1 cellular context compared by ENCODE assay signal in the genomic region with DNA sequence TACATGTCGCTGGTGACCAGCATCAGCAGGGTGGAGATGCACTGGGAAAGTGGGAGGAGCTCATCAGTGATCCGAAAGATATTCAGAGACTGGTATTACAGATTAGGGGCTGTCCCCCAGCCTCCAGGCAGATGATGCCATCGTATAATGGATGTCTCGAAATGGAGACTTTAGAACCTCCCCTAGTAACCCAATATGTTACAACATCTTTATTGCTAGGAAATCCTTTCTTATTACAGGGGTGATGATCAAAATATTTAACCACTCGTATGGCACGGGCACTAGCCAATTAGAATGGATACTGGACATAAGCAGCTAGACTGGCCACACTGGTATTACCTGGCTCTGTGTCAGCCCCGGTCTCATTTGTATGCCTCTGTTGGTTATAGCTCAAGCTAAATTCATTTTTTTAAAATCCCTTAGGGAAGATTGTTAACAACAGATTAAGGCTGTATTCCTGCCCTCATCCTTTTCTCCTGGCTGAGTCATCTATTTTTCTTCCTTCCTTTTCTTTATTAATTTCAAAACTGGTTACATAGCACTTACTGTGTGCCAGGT.
A peak's percentile ranks its signal among the peaks of the same experiment; 100 is the strongest.
TF ChIP-seq lines count a peak whose summit lies in the region.

No MANE protein-coding gene starts in this region.

TF ChIP-seq in endothelial cell of umbilical vein, 7 proteins besides CTCF, POLR2A, EP300 and RAD21:
- TF ChIP-seq POLR2AphosphoS5 (IDR thresholded peaks at IDR 0.05; ENCODE audit: insufficient read depth, low read depth, low read length) (no peak), MYC (IDR thresholded peaks at IDR 0.05; ENCODE audit: low read depth, low read length) (no peak), FOS (IDR thresholded peaks at IDR 0.05; ENCODE audit: borderline replicate concordance, insufficient read depth, low read length) (peak; percentile 67), GATA2 (IDR thresholded peaks at IDR 0.05; ENCODE audit: insufficient read depth, insufficient read length, low read depth, low read length) (peak; percentile 22), MAX (IDR thresholded peaks at IDR 0.05; ENCODE audit: insufficient read depth, insufficient read length) (no peak), EZH2 (IDR thresholded peaks at IDR 0.05; ENCODE audit: borderline replicate concordance, low read depth, low read length, severe bottlenecking) (no peak), JUN (IDR thresholded peaks at IDR 0.05; ENCODE audit: borderline replicate concordance, insufficient read depth, insufficient read length, low read depth) (peak; percentile 11)
